ENCODE assay signal across 23 cellular contexts in genomic region chr20:53346266-53346665, GRCh38.
"Had no signal": no experiment of that assay in that cellular context is flagged by ENCODE, and none has a peak within 500 bp of the region (broad histone marks: within the 10 kb centered on the region; RNA-seq: fewer than 3 reads in every experiment).

No MANE protein-coding gene starts in this region.

- H3K27ac ChIP-seq: esophagus squamous epithelium, ovary, psoas muscle, suprapubic skin, transverse colon had no signal

- H3K27me3 ChIP-seq: esophagus squamous epithelium, ovary, suprapubic skin, transverse colon had no signal

- H3K27me3 Mint-ChIP-seq: activated CD4-positive, alpha-beta memory T cell treated with anti-CD3 and anti-CD28 coated beads, Interleukin-2, amount 10 ng/mL, durations not matched to agents 7 days and 5 days; activated naive CD8-positive, alpha-beta T cell treated with anti-CD3 and anti-CD28 coated beads for 36 hours; stimulated activated naive CD8-positive, alpha-beta T cell treated with anti-CD3 and anti-CD28 coated beads, Interleukin-15, amount 100 ng/mL, for 72 hours had no signal

- ATAC-seq: activated CD8-positive, alpha-beta memory T cell treated with anti-CD3 and anti-CD28 coated beads, Interleukin-2, amount 10 ng/mL, durations not matched to agents 7 days and 5 days; left colon; psoas muscle; right cardiac atrium; stimulated activated naive CD8-positive, alpha-beta T cell treated with anti-CD3 and anti-CD28 coated beads, Interleukin-15, amount 100 ng/mL, for 72 hours had no signal

- H3K27ac Mint-ChIP-seq: activated CD4-positive, alpha-beta memory T cell treated with anti-CD3 and anti-CD28 coated beads, Interleukin-2, amount 10 ng/mL, durations not matched to agents 7 days and 5 days; activated CD8-positive, alpha-beta memory T cell treated with anti-CD3 and anti-CD28 coated beads, Interleukin-2, amount 10 ng/mL, durations not matched to agents 7 days and 5 days; activated naive CD8-positive, alpha-beta T cell treated with anti-CD3 and anti-CD28 coated beads for 36 hours; naive B cell had no signal

- H3K4me3 ChIP-seq: esophagus squamous epithelium, lung, ovary, psoas muscle, suprapubic skin, transverse colon had no signal

- H3K9me3 Mint-ChIP-seq: activated CD4-positive, alpha-beta memory T cell treated with anti-CD3 and anti-CD28 coated beads, Interleukin-2, amount 10 ng/mL, durations not matched to agents 7 days and 5 days; activated naive CD8-positive, alpha-beta T cell treated with anti-CD3 and anti-CD28 coated beads for 36 hours; stimulated activated naive CD8-positive, alpha-beta T cell treated with anti-CD3 and anti-CD28 coated beads, Interleukin-15, amount 100 ng/mL, for 72 hours had no signal

- H3K36me3 ChIP-seq: esophagus squamous epithelium, ovary, suprapubic skin, transverse colon had no signal

- FAIRE-seq: endothelial cell of umbilical vein, small intestine had no signal

- H3K4me3 Mint-ChIP-seq: activated CD4-positive, alpha-beta memory T cell treated with anti-CD3 and anti-CD28 coated beads, Interleukin-2, amount 10 ng/mL, durations not matched to agents 7 days and 5 days; activated CD8-positive, alpha-beta memory T cell treated with anti-CD3 and anti-CD28 coated beads, Interleukin-2, amount 10 ng/mL, durations not matched to agents 7 days and 5 days; activated naive CD8-positive, alpha-beta T cell treated with anti-CD3 and anti-CD28 coated beads for 36 hours; naive B cell; stimulated activated naive CD8-positive, alpha-beta T cell treated with anti-CD3 and anti-CD28 coated beads, Interleukin-15, amount 100 ng/mL, for 72 hours had no signal

- H3K4me1 ChIP-seq: esophagus squamous epithelium, psoas muscle, suprapubic skin, transverse colon had no signal

- DNase-seq: activated CD4-positive, alpha-beta memory T cell treated with anti-CD3 and anti-CD28 coated beads, Interleukin-2, amount 10 ng/mL, durations not matched to agents 7 days and 5 days; activated CD4-positive, alpha-beta T cell treated with anti-CD3 and anti-CD28 coated beads for 48 hours; activated CD4-positive, CD25-positive, alpha-beta regulatory T cell; activated CD8-positive, alpha-beta memory T cell treated with anti-CD3 and anti-CD28 coated beads, Interleukin-2, amount 10 ng/mL, durations not matched to agents 7 days and 5 days; activated naive CD8-positive, alpha-beta T cell treated with anti-CD3 and anti-CD28 coated beads for 36 hours; amniotic stem cell; cerebellar nuclear complex; effector CD4-positive, alpha-beta T cell; esophagus squamous epithelium; left colon; naive B cell; ovary; psoas muscle; right cardiac atrium; small intestine; stimulated activated CD4-positive, alpha-beta T cell treated with anti-CD3 and anti-CD28 coated beads, Interleukin-4, amount 100 ng/mL, for 1 hour; stimulated activated naive CD8-positive, alpha-beta T cell treated with anti-CD3 and anti-CD28 coated beads, Interleukin-15, amount 100 ng/mL, for 72 hours; T-helper 1 cell; T-helper 9 cell; transverse colon had no signal

- H3K4me1 Mint-ChIP-seq: activated CD4-positive, alpha-beta memory T cell treated with anti-CD3 and anti-CD28 coated beads, Interleukin-2, amount 10 ng/mL, durations not matched to agents 7 days and 5 days; naive B cell; stimulated activated naive CD8-positive, alpha-beta T cell treated with anti-CD3 and anti-CD28 coated beads, Interleukin-15, amount 100 ng/mL, for 72 hours had no signal

- H3K9me3 ChIP-seq: esophagus squamous epithelium, ovary, suprapubic skin, transverse colon had no signal

- H3K36me3 Mint-ChIP-seq: activated CD8-positive, alpha-beta memory T cell treated with anti-CD3 and anti-CD28 coated beads, Interleukin-2, amount 10 ng/mL, durations not matched to agents 7 days and 5 days; activated naive CD8-positive, alpha-beta T cell treated with anti-CD3 and anti-CD28 coated beads for 36 hours; naive B cell had no signal
